ENCODE assay signal across 8 cellular contexts in the genomic region with DNA sequence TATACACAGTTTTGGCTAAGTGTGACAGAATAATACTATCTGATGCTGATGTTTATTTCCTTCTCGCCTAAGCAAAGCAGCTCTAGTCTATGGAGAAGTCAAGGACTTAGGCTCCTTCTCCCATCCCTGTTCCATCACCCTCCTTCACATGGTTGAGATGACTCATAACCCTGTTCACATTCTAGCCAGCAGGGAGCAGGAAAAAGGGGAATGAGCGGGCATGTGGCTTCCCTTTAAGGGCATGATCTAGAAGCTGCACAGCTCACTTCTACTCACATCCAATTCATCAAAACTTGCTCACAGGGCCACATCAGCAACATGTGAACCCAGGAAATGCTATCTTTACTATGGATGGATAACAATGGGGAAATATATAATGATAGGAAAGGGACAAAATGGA. TPM values are rescaled to one million over a fixed set of nuclear protein-coding genes. Genes with fewer than 3 reads are reported as not detected.
DNase-seq lines count a peak whose midpoint lies in the region; ATAC-seq and TF ChIP-seq lines count a peak whose summit lies in the region.

No MANE protein-coding gene starts in this region.

- H3K4me1 ChIP-seq in GM23338 (ENCODE audit: insufficient read depth), result no peaks in the 10 kb centered on the region; the same call in 1 of the 2 replicates
- peaks cover 16% of the 10 kb centered on the region for H3K4me1 ChIP-seq in RWPE2 (ENCODE audit: insufficient read depth, poor library complexity, severe bottlenecking)

- H3K4me3 ChIP-seq in GM23338 (no peak overlapping the region), RWPE2 (ENCODE audit: severe bottlenecking) (no peak overlapping the region), fibroblast of pulmonary artery (replicated peaks; ENCODE audit: low read depth, low read length) (no peak overlapping the region)

- H3K27me3 Mint-ChIP-seq in GM23338 (ENCODE audit: insufficient read depth, low read depth, poor library complexity), result peaks cover 3% of the 10 kb centered on the region

- no peaks in the 10 kb centered on the region for H3K9me3 Mint-ChIP-seq in GM23338

- H4K20me1 ChIP-seq in GM23338 (replicated peaks; ENCODE audit: insufficient read depth), result no peaks in the 10 kb centered on the region

- H3K79me2 ChIP-seq in GM23338 (replicated peaks; ENCODE audit: insufficient read depth), result peaks cover 18% of the 10 kb centered on the region; the same call in 1 of the 2 replicates

- intact Hi-C loops in sciatic nerve (cut with DNase I), result no loop called here

- no peaks in the 10 kb centered on the region for H3K9me3 ChIP-seq in RWPE2 (ENCODE audit: severe bottlenecking)

- H3K4me2 ChIP-seq in GM23338, result no peak overlapping the region

- ATAC-seq in GM23338, result peak; percentile 76
- peak; percentile 53; the same call in 1 of the 3 replicates for ATAC-seq in RWPE2 (ENCODE audit: low read depth)
- peak; percentile 69 for ATAC-seq in sciatic nerve
- no peak for ATAC-seq in GM19452 (IDR thresholded peaks at IDR 0.05; ENCODE audit: unreplicated experiment)

- no peaks in the 10 kb centered on the region for H3K9me2 ChIP-seq in GM23338 (ENCODE audit: insufficient read depth)

- H3K27me3 ChIP-seq in GM23338 (ENCODE audit: insufficient read depth) (no peaks in the 10 kb centered on the region), RWPE2 (ENCODE audit: insufficient read depth, poor library complexity, severe bottlenecking) (no peaks in the 10 kb centered on the region)

- no peaks in the 10 kb centered on the region for H3F3A ChIP-seq in GM23338 (replicated peaks; ENCODE audit: low read depth)

- TF ChIP-seq CTCF in GM23338 (conservative IDR thresholded peaks at IDR 0.05; ENCODE audit: low read depth in 2 of 2), result peak; percentile 16 to 24; a peak in 2 of 4 replicates
- TF ChIP-seq CTCF in RWPE2 (IDR thresholded peaks at IDR 0.05; ENCODE audit: poor library complexity, severe bottlenecking), result peak; percentile 22
- TF ChIP-seq CTCF in fibroblast of pulmonary artery (IDR thresholded peaks at IDR 0.05; ENCODE audit: low read length, missing control alignments), result peak; percentile 64

- H3K4me3 Mint-ChIP-seq in GM23338, result no peak overlapping the region

- H3K27ac Mint-ChIP-seq in GM23338, result peak overlapping the region; percentile 67

- no peak overlapping the region for H2AFZ ChIP-seq in GM23338

- H3K4me1 Mint-ChIP-seq in GM23338, result peaks cover 25% of the 10 kb centered on the region; the same call in 2 of the 3 replicates

- no peak overlapping the region for H3K27ac ChIP-seq in GM23338 (ENCODE audit: low read depth)
- H3K27ac ChIP-seq in RWPE2 (ENCODE audit: poor library complexity, severe bottlenecking), result no peak overlapping the region

- peaks cover 6% of the 10 kb centered on the region; the same call in 1 of the 3 replicates for H3K36me3 Mint-ChIP-seq in GM23338 (ENCODE audit: low read depth)

- peak; percentile 54 for DNase-seq in GM23338 (ENCODE audit: low spot score)
- no peak for DNase-seq in RWPE2 (ENCODE audit: low spot score)
- peak; percentile 90 for DNase-seq in fibroblast of pulmonary artery (ENCODE audit: low read depth)
- DNase-seq in sciatic nerve (ENCODE audit: low spot score), result no peak
- no peak for DNase-seq in GM19240 (ENCODE audit: insufficient read length, low spot score)
- DNase-seq in NOMO-1 treated with dmso at 0.1 percent for 144 hours (lab: John Stamatoyannopoulos, UW; ENCODE audit: unreplicated experiment), result no peak
- DNase-seq in GF-D8 (lab: John Stamatoyannopoulos, UW), result no peak

- H3K36me3 ChIP-seq in GM23338 (ENCODE audit: insufficient read depth) (no peaks in the 10 kb centered on the region), RWPE2 (ENCODE audit: low read depth) (no peaks in the 10 kb centered on the region; the same call in 1 of the 2 replicates)

TF ChIP-seq in GM23338, 12 proteins besides CTCF, POLR2A, EP300 and RAD21:
- TF ChIP-seq, protein P1, sequence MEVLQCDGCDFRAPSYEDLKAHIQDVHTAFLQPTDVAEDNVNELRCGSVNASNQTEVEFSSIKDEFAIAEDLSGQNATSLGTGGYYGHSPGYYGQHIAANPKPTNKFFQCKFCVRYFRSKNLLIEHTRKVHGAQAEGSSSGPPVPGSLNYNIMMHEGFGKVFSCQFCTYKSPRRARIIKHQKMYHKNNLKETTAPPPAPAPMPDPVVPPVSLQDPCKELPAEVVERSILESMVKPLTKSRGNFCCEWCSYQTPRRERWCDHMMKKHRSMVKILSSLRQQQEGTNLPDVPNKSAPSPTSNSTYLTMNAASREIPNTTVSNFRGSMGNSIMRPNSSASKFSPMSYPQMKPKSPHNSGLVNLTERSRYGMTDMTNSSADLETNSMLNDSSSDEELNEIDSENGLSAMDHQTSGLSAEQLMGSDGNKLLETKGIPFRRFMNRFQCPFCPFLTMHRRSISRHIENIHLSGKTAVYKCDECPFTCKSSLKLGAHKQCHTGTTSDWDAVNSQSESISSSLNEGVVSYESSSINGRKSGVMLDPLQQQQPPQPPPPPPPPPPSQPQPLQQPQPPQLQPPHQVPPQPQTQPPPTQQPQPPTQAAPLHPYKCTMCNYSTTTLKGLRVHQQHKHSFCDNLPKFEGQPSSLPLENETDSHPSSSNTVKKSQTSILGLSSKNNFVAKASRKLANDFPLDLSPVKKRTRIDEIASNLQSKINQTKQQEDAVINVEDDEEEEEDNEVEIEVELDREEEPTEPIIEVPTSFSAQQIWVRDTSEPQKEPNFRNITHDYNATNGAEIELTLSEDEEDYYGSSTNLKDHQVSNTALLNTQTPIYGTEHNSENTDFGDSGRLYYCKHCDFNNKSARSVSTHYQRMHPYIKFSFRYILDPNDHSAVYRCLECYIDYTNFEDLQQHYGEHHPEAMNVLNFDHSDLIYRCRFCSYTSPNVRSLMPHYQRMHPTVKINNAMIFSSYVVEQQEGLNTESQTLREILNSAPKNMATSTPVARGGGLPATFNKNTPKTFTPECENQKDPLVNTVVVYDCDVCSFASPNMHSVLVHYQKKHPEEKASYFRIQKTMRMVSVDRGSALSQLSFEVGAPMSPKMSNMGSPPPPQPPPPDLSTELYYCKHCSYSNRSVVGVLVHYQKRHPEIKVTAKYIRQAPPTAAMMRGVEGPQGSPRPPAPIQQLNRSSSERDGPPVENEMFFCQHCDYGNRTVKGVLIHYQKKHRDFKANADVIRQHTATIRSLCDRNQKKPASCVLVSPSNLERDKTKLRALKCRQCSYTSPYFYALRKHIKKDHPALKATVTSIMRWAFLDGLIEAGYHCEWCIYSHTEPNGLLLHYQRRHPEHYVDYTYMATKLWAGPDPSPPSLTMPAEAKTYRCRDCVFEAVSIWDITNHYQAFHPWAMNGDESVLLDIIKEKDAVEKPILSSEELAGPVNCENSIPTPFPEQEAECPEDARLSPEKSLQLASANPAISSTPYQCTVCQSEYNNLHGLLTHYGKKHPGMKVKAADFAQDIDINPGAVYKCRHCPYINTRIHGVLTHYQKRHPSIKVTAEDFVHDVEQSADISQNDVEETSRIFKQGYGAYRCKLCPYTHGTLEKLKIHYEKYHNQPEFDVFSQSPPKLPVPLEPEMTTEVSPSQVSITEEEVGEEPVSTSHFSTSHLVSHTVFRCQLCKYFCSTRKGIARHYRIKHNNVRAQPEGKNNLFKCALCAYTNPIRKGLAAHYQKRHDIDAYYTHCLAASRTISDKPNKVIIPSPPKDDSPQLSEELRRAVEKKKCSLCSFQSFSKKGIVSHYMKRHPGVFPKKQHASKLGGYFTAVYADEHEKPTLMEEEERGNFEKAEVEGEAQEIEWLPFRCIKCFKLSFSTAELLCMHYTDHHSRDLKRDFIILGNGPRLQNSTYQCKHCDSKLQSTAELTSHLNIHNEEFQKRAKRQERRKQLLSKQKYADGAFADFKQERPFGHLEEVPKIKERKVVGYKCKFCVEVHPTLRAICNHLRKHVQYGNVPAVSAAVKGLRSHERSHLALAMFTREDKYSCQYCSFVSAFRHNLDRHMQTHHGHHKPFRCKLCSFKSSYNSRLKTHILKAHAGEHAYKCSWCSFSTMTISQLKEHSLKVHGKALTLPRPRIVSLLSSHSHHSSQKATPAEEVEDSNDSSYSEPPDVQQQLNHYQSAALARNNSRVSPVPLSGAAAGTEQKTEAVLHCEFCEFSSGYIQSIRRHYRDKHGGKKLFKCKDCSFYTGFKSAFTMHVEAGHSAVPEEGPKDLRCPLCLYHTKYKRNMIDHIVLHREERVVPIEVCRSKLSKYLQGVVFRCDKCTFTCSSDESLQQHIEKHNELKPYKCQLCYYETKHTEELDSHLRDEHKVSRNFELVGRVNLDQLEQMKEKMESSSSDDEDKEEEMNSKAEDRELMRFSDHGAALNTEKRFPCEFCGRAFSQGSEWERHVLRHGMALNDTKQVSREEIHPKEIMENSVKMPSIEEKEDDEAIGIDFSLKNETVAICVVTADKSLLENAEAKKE (CRISPR knock-in tag; IDR thresholded peaks at IDR 0.05), result peak; percentile 59
- TF ChIP-seq STAT1 (IDR thresholded peaks at IDR 0.05; ENCODE audit: unreplicated experiment), result no peak

RNA-seq across cellular contexts. Expression of a gene that starts 40.9 kb away (rescaled TPM):
- 41.9 and 47.7 TPM in 2 replicates for total RNA-seq in GM23338 (2014; rRNA removed; shearing (Covaris generic))
- polyA plus RNA-seq in GM23338 (2016; fragmentation: Nextera tagmentation; extraction: Ambion mirVana), result 20.5 TPM in 2 replicates
- 140 TPM for total RNA-seq in sciatic nerve

Comparison
In these comparisons a context has a peak if more than half of its experiments do, and no peak if none do; other contexts are left out.
1. DNase-seq: peak in GM23338 (single experiment) and fibroblast of pulmonary artery (single experiment); none in RWPE2 (single experiment), sciatic nerve (single experiment), GM19240 (single experiment), NOMO-1 treated with dmso at 0.1 percent for 144 hours (single experiment) and GF-D8 (single experiment).
2. Peak in every context shown above with its lines, with median percentiles within 50 percentile points of each other: CTCF ChIP-seq.